In the genomic region with DNA sequence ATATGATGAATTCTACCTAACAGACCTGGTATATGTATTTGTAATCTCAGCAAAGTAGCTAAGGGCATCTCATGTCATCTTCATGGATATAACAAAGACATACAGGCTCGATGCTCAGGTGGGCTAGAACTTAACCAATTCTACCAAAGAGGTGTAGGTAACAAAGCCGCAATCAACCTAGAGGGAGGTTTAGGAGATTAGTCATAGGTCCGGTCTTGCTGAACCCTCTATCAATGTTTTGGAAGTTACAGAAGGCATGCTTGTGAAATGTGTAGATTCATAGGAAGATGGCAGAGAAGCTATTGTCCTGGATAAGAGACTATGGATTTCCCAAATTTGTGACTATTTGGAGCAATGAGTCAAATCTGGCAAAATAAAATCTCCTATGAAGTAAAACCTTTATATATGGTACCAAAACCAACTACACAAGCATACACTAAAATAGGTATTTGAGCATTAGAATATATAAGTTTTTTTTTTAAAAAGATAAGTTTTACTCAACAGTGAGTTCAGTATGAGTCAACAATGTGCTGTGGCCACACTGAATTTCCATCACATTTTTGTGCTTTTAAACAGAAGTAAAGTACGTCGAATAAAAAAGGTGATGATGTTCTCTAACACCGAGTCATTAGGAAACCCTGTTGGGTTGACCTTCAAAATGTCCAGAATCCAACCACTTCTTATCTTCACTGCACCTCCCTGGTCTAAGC, we compare ENCODE assay signal across 1 cellular context.
TF ChIP-seq lines count a peak whose summit lies in the region.

No MANE protein-coding gene starts in this region.

TF ChIP-seq in IMR-90, 13 proteins besides CTCF, POLR2A, EP300 and RAD21:
- TF ChIP-seq NFE2L2 (IDR thresholded peaks at IDR 0.05; ENCODE audit: low read depth, low read length): no peak
- TF ChIP-seq RCOR1 (IDR thresholded peaks at IDR 0.05; ENCODE audit: insufficient replicate concordance, low read length): no peak
- no peak for TF ChIP-seq RFX5 (IDR thresholded peaks at IDR 0.05; ENCODE audit: low read depth, low read length)
- 0 out of 2 replicates have a peak, but pooled peaks have one; percentile 10 for TF ChIP-seq CEBPB (IDR thresholded peaks at IDR 0.05; ENCODE audit: low read depth, low read length)
- TF ChIP-seq BHLHE40 (IDR thresholded peaks at IDR 0.05; ENCODE audit: low read depth, low read length): no peak
- TF ChIP-seq SMC3 (IDR thresholded peaks at IDR 0.05; ENCODE audit: low read depth, low read length): no peak
- no peak for TF ChIP-seq MXI1 (IDR thresholded peaks at IDR 0.05; ENCODE audit: borderline replicate concordance, low read depth, low read length)
